Comparison of ENCODE assay signal across 18 cellular contexts in genomic region chr18:49277395-49278036, GRCh38.
DNase-seq lines count a peak whose midpoint lies in the region; ATAC-seq and TF ChIP-seq lines count a peak whose summit lies in the region.
"Had no signal": no experiment of that assay in that cellular context is flagged by ENCODE, and none has a peak within 500 bp of the region (broad histone marks: within the 10 kb centered on the region; RNA-seq: fewer than 3 reads in every experiment).

No MANE protein-coding gene starts in this region.

- no peaks in the 10 kb centered on the region for H3K27me3 Mint-ChIP-seq in chondrocyte (ENCODE audit: low read depth)
- no peaks in the 10 kb centered on the region for H3K27me3 Mint-ChIP-seq in activated T-cell treated with anti-CD3 and anti-CD28 coated beads, Interleukin-2, amount 50 U/mL, for 4 hours (ENCODE audit: low read depth)
- no peaks in the 10 kb centered on the region for H3K27me3 Mint-ChIP-seq in stimulated activated naive CD8-positive, alpha-beta T cell treated with anti-CD3 and anti-CD28 coated beads, Interleukin-15, amount 100 ng/mL, for 72 hours
- H3K27me3 Mint-ChIP-seq: activated CD4-positive, alpha-beta T cell treated with anti-CD3 and anti-CD28 coated beads for 36 hours; brain had no signal

- H3K9me3 Mint-ChIP-seq in chondrocyte (ENCODE audit: low read depth): no peaks in the 10 kb centered on the region
- H3K9me3 Mint-ChIP-seq in activated T-cell treated with anti-CD3 and anti-CD28 coated beads, Interleukin-2, amount 50 U/mL, for 4 hours: no peaks in the 10 kb centered on the region
- peaks cover 0 to 5% of the 10 kb centered on the region in 2 donors for H3K9me3 Mint-ChIP-seq in stimulated activated naive CD8-positive, alpha-beta T cell treated with anti-CD3 and anti-CD28 coated beads, Interleukin-15, amount 100 ng/mL, for 72 hours

- peaks cover 46% of the 10 kb centered on the region for H3K4me1 Mint-ChIP-seq in chondrocyte (ENCODE audit: low read depth)
- no peaks in the 10 kb centered on the region for H3K4me1 Mint-ChIP-seq in activated T-cell treated with anti-CD3 and anti-CD28 coated beads, Interleukin-2, amount 50 U/mL, for 4 hours (ENCODE audit: low read depth)
- no peaks in the 10 kb centered on the region for H3K4me1 Mint-ChIP-seq in stimulated activated naive CD8-positive, alpha-beta T cell treated with anti-CD3 and anti-CD28 coated beads, Interleukin-15, amount 100 ng/mL, for 72 hours
- H3K4me1 Mint-ChIP-seq: activated CD4-positive, alpha-beta T cell treated with anti-CD3 and anti-CD28 coated beads for 36 hours had no signal

- no peak overlapping the region for H3K27ac ChIP-seq in caudate nucleus (ENCODE audit: low read depth, low read length)
- H3K27ac ChIP-seq: neutrophil had no signal

- TF ChIP-seq CTCF in AG10803 (conservative IDR thresholded peaks at IDR 0.05; ENCODE audit: low read length) (no peak), chondrocyte (IDR thresholded peaks at IDR 0.05) (no peak)

- H3K4me3 ChIP-seq in AG10803 (ENCODE audit: low read length): no peak overlapping the region
- H3K4me3 ChIP-seq: GM12878 had no signal

- H3K36me3 Mint-ChIP-seq in chondrocyte (ENCODE audit: low read depth): peaks cover 11% of the 10 kb centered on the region
- peaks cover 43% of the 10 kb centered on the region for H3K36me3 Mint-ChIP-seq in activated T-cell treated with anti-CD3 and anti-CD28 coated beads, Interleukin-2, amount 50 U/mL, for 4 hours (ENCODE audit: insufficient read depth)

- DNase-seq in AG10803 (ENCODE audit: low read depth) (peak; percentile 34), LHCN-M2 (ENCODE audit: low read depth) (peak; percentile 5), chondrocyte (ENCODE audit: low spot score) (no peak), iris pigment epithelial cell (ENCODE audit: low read depth) (peak; percentile 82), caudate nucleus (lab: John Stamatoyannopoulos, UW) (no peak)
- DNase-seq in activated T-cell treated with anti-CD3 and anti-CD28 coated beads, Interleukin-2, amount 50 U/mL, for 4 hours: no peak
- DNase-seq in stimulated activated naive CD8-positive, alpha-beta T cell treated with anti-CD3 and anti-CD28 coated beads, Interleukin-15, amount 100 ng/mL, for 72 hours: no peak
- DNase-seq: activated CD4-positive, alpha-beta T cell treated with anti-CD3 and anti-CD28 coated beads for 36 hours; NCI-H2029; NCI-H510A treated with DMSO at 0.1 percent for 48 hours; OCI-M1; right cardiac atrium; stimulated activated CD4-positive, alpha-beta T cell treated with anti-CD3 and anti-CD28 coated beads, Interleukin-2, amount 100 ng/mL, for 24 hours had no signal

- H3K27ac Mint-ChIP-seq in chondrocyte (ENCODE audit: unreplicated experiment): peak overlapping the region; percentile 30
- H3K27ac Mint-ChIP-seq in stimulated activated naive CD8-positive, alpha-beta T cell treated with anti-CD3 and anti-CD28 coated beads, Interleukin-15, amount 100 ng/mL, for 72 hours: no peak overlapping the region
- H3K27ac Mint-ChIP-seq: activated CD4-positive, alpha-beta T cell treated with anti-CD3 and anti-CD28 coated beads for 36 hours; brain had no signal

- no peak for ATAC-seq in activated T-cell treated with anti-CD3 and anti-CD28 coated beads, Interleukin-2, amount 50 U/mL, for 4 hours
- ATAC-seq in stimulated activated naive CD8-positive, alpha-beta T cell treated with anti-CD3 and anti-CD28 coated beads, Interleukin-15, amount 100 ng/mL, for 72 hours: no peak
- ATAC-seq in HG03159 (IDR thresholded peaks at IDR 0.05; ENCODE audit: unreplicated experiment): no peak
- ATAC-seq: activated CD4-positive, alpha-beta T cell treated with anti-CD3 and anti-CD28 coated beads for 36 hours; GM12878; left lobe of liver; right cardiac atrium had no signal

- no peak overlapping the region for H3K4me3 Mint-ChIP-seq in chondrocyte (ENCODE audit: unreplicated experiment)
- no peak overlapping the region for H3K4me3 Mint-ChIP-seq in activated T-cell treated with anti-CD3 and anti-CD28 coated beads, Interleukin-2, amount 50 U/mL, for 4 hours
- H3K4me3 Mint-ChIP-seq in stimulated activated naive CD8-positive, alpha-beta T cell treated with anti-CD3 and anti-CD28 coated beads, Interleukin-15, amount 100 ng/mL, for 72 hours: no peak overlapping the region
- H3K4me3 Mint-ChIP-seq: activated CD4-positive, alpha-beta T cell treated with anti-CD3 and anti-CD28 coated beads for 36 hours; brain had no signal

Comparison
In these comparisons a context has a peak if more than half of its experiments do, and no peak if none do; other contexts are left out.
1. DNase-seq: peak in AG10803 (single experiment), LHCN-M2 (single experiment) and iris pigment epithelial cell (single experiment); none in chondrocyte (single experiment), activated T-cell treated with anti-CD3 and anti-CD28 coated beads, Interleukin-2, amount 50 U/mL, for 4 hours (single experiment), stimulated activated naive CD8-positive, alpha-beta T cell treated with anti-CD3 and anti-CD28 coated beads, Interleukin-15, amount 100 ng/mL, for 72 hours (0 of 2) and caudate nucleus (0 of 61).